28 cellular contexts compared by ENCODE assay signal in the genomic region with DNA sequence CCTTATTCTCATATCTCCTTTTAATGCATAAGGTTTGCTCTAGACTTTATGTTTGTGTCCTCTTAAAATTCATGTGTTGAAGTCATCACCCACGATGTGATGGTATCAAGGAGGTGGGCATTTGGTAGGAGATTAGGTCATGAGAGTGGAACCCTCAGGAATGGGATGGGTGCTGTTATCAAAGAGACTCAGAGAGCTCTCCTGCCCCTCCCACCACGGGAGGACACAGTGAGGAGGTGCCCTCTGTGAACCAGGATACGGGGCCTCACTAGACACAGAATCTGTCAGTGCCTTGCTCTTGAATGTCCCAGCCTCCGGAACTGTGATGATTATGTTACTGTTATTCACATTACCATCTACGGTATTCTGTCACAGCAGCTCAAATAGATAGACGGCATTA.
"Had no signal": no experiment of that assay in that cellular context is flagged by ENCODE, and none has a peak within 500 bp of the region (broad histone marks: within the 10 kb centered on the region; RNA-seq: fewer than 3 reads in every experiment).

No MANE protein-coding gene starts in this region.

- H3K4me1 Mint-ChIP-seq: stimulated activated effector memory CD8-positive, alpha-beta T cell treated with anti-CD3 and anti-CD28 coated beads, Interleukin-12 subunit alpha, Interleukin-12 subunit beta, amount 100 ng/mL, for 72 hours had no signal

- H3K36me3 ChIP-seq: neutrophil, right lobe of liver, sigmoid colon, stomach, thoracic aorta, thyroid gland, tibial nerve, upper lobe of left lung, vagina had no signal

- ATAC-seq: psoas muscle; right cardiac atrium; right lobe of liver; stimulated activated effector memory CD8-positive, alpha-beta T cell treated with anti-CD3 and anti-CD28 coated beads, Interleukin-12 subunit alpha, Interleukin-12 subunit beta, amount 100 ng/mL, for 72 hours had no signal

- H3K36me3 Mint-ChIP-seq: natural killer cell treated with Interleukin-12 subunit alpha and Interleukin-12 subunit beta and Interleukin-15 and Interleukin-18, amount 100 ng/mL, for 72 hours; stimulated activated effector memory CD8-positive, alpha-beta T cell treated with anti-CD3 and anti-CD28 coated beads, Interleukin-12 subunit alpha, Interleukin-12 subunit beta, amount 100 ng/mL, for 72 hours; stimulated activated naive B cell treated with anti-CD40 and anti-IgM and Interleukin-4, amounts not matched to agents 10 μg/mL and 1 μg/mL and 100 μg/mL, for 72 hours had no signal

- H2AFZ ChIP-seq: parathyroid adenoma had no signal

- DNase-seq: nephron progenitor cell; nucleus accumbens; posterior cingulate gyrus; psoas muscle; right cardiac atrium; right lobe of liver; sigmoid colon; small intestine; stimulated activated CD4-positive, alpha-beta T cell treated with anti-CD3 and anti-CD28 coated beads, Interleukin-15, amount 100 ng/mL, for 24 hours; stimulated activated CD4-positive, alpha-beta T cell treated with anti-CD3 and anti-CD28 coated beads, Interleukin-2, amount 100 ng/mL, for 24 hours; stimulated activated CD4-positive, alpha-beta T cell treated with anti-CD3 and anti-CD28 coated beads, Interleukin-2, amount 100 ng/mL, for 48 hours; stimulated activated CD4-positive, alpha-beta T cell treated with anti-CD3 and anti-CD28 coated beads, Interleukin-4, amount 100 ng/mL, for 24 hours; stimulated activated naive B cell treated with anti-CD40 and anti-IgM and Interleukin-4, amounts not matched to agents 10 μg/mL and 1 μg/mL and 100 μg/mL, for 72 hours; stimulated activated naive CD4-positive, alpha-beta T cell treated with Interleukin-2 at 50 U/mL for 16 hours; stomach; thyroid gland; trophoblast cell; upper lobe of left lung had no signal

- H3K27me3 Mint-ChIP-seq: natural killer cell treated with Interleukin-12 subunit alpha and Interleukin-12 subunit beta and Interleukin-15 and Interleukin-18, amount 100 ng/mL, for 72 hours; stimulated activated naive B cell treated with anti-CD40 and anti-IgM and Interleukin-4, amounts not matched to agents 10 μg/mL and 1 μg/mL and 100 μg/mL, for 72 hours had no signal

- H3K9ac ChIP-seq: parathyroid adenoma had no signal

- H3K27me3 ChIP-seq: neutrophil, right lobe of liver, sigmoid colon, stomach, thyroid gland, tibial nerve, upper lobe of left lung, vagina had no signal

- H3K4me3 Mint-ChIP-seq: natural killer cell treated with Interleukin-12 subunit alpha and Interleukin-12 subunit beta and Interleukin-15 and Interleukin-18, amount 100 ng/mL, for 72 hours; nephron progenitor cell; neural crest cell; stimulated activated effector memory CD8-positive, alpha-beta T cell treated with anti-CD3 and anti-CD28 coated beads, Interleukin-12 subunit alpha, Interleukin-12 subunit beta, amount 100 ng/mL, for 72 hours; stimulated activated naive B cell treated with anti-CD40 and anti-IgM and Interleukin-4, amounts not matched to agents 10 μg/mL and 1 μg/mL and 100 μg/mL, for 72 hours; stimulated activated naive CD8-positive, alpha-beta T cell treated with anti-CD3 and anti-CD28 coated beads, Interleukin-15, Interleukin-2, amounts not matched to agents 100 ng/mL and 50 ng/mL, for 24 hours had no signal

- H3K27ac Mint-ChIP-seq: natural killer cell treated with Interleukin-12 subunit alpha and Interleukin-12 subunit beta and Interleukin-15 and Interleukin-18, amount 100 ng/mL, for 72 hours; nephron progenitor cell; progenitor cell of endocrine pancreas; stimulated activated effector memory CD8-positive, alpha-beta T cell treated with anti-CD3 and anti-CD28 coated beads, Interleukin-12 subunit alpha, Interleukin-12 subunit beta, amount 100 ng/mL, for 72 hours; stimulated activated naive B cell treated with anti-CD40 and anti-IgM and Interleukin-4, amounts not matched to agents 10 μg/mL and 1 μg/mL and 100 μg/mL, for 72 hours; stimulated activated naive CD8-positive, alpha-beta T cell treated with anti-CD3 and anti-CD28 coated beads, Interleukin-15, Interleukin-2, amounts not matched to agents 100 ng/mL and 50 ng/mL, for 24 hours had no signal

- H3K4me3 ChIP-seq: psoas muscle, right lobe of liver, sigmoid colon, stomach, thoracic aorta, thyroid gland, tibial nerve, upper lobe of left lung, vagina had no signal

- H3K4me1 ChIP-seq: parathyroid adenoma, psoas muscle, right lobe of liver, sigmoid colon, stomach, thyroid gland, tibial nerve, upper lobe of left lung, vagina had no signal

- H3K9me3 ChIP-seq: neutrophil, psoas muscle, right lobe of liver, thoracic aorta, thyroid gland, upper lobe of left lung, vagina had no signal

- H3K79me2 ChIP-seq: parathyroid adenoma had no signal
